21 cellular contexts compared by ENCODE assay signal in the genomic region with DNA sequence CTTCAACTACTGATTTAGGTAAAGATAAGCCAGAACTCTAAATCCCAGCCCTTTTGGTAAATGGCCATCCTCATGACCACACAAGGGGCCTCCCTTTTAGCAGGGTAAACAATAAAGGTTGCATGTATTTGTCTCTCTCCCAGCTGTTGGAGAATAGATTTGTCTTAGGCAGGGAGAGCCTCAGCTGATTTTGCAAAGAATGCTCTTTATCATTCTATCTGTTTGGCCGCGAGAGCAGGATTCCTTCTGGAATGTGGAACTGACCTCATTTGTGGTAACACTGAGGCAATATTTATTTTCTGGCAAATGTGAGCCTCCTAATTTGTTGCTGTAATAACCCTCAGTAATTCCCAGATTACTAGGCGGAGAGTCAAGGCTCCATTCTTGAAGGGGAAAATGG. TPM values are rescaled to one million over a fixed set of nuclear protein-coding genes. Genes with fewer than 3 reads are reported as not detected.
DNase-seq lines count a peak whose midpoint lies in the region; ATAC-seq and TF ChIP-seq lines count a peak whose summit lies in the region.
"Had no signal": no experiment of that assay in that cellular context is flagged by ENCODE, and none has a peak within 500 bp of the region (broad histone marks: within the 10 kb centered on the region; RNA-seq: fewer than 3 reads in every experiment).

No MANE protein-coding gene starts in this region.

- DNase-seq in AG09319 (ENCODE audit: extremely low read depth, low read depth) (peak; percentile 67), M059J (ENCODE audit: low read depth) (peak; percentile 86), fibroblast of lung (ENCODE audit: low read depth in 2 of 2) (peak; percentile 79 to 95), osteoblast (ENCODE audit: insufficient read length, low spot score, missing footprints) (peak; percentile 77), NCI-H187 treated with DMSO at 0.1 percent for 48 hours (lab: John Stamatoyannopoulos, UW) (no peak)
- DNase-seq: activated B cell treated with CpG ODN at 0.5 μM for 24 hours; activated naive CD4-positive, alpha-beta T cell treated with anti-CD3 and anti-CD28 coated beads, Interleukin-2, amount 10 ng/mL, durations not matched to agents 7 days and 5 days; BE2C; DND-41; NCI-H146; NCI-H524; occipital lobe had no signal

- ATAC-seq in GM21576 (IDR thresholded peaks at IDR 0.05; ENCODE audit: unreplicated experiment) = no peak
- ATAC-seq in HG03378 (IDR thresholded peaks at IDR 0.05; ENCODE audit: unreplicated experiment) = no peak
- no peak for ATAC-seq in GM18907 (IDR thresholded peaks at IDR 0.05; ENCODE audit: unreplicated experiment)

- H3K36me3 ChIP-seq in fibroblast of lung (ENCODE audit: control insufficient read depth, insufficient read depth, low read length) (peaks cover 4% of the 10 kb centered on the region), osteoblast (ENCODE audit: insufficient read depth, low read length) (peaks cover 22% of the 10 kb centered on the region)

- no peaks in the 10 kb centered on the region for H3K79me2 ChIP-seq in fibroblast of lung (ENCODE audit: control insufficient read depth, insufficient read depth, low read length)
- H3K79me2 ChIP-seq in osteoblast (ENCODE audit: insufficient read depth, low read length) = no peaks in the 10 kb centered on the region

- H3K4me2 ChIP-seq in fibroblast of lung (ENCODE audit: extremely low read depth, insufficient read depth, low read length) = no peak overlapping the region
- no peak overlapping the region for H3K4me2 ChIP-seq in osteoblast (ENCODE audit: insufficient read depth, low read length)
- H3K4me2 ChIP-seq: KMS-11 had no signal

- H2AFZ ChIP-seq in fibroblast of lung (ENCODE audit: low read length) (no peak overlapping the region), osteoblast (ENCODE audit: low read length) (no peak overlapping the region)

- no peak overlapping the region for H3K9ac ChIP-seq in fibroblast of lung (ENCODE audit: insufficient read depth, low read length)
- H3K9ac ChIP-seq: KMS-11 had no signal

- H3K4me3 ChIP-seq in fibroblast of lung (replicated peaks in 1 of 4; ENCODE audit: control extremely low read depth in 1 of 4, insufficient read depth in 1 of 4, low read depth in 3 of 4, low read length in 4 of 4) (no peak overlapping the region), osteoblast (ENCODE audit: insufficient read depth, low read length) (no peak overlapping the region)

- H3K4me1 ChIP-seq in fibroblast of lung (ENCODE audit: control insufficient read depth, extremely low read depth, insufficient read depth, low read length) (no peaks in the 10 kb centered on the region), osteoblast (ENCODE audit: insufficient read depth, low read length) (peaks cover 9% of the 10 kb centered on the region)
- H3K4me1 ChIP-seq: BE2C had no signal

- H3K9me3 ChIP-seq in fibroblast of lung (ENCODE audit: control insufficient read depth, insufficient read depth, low read depth, low read length) (no peaks in the 10 kb centered on the region), osteoblast (ENCODE audit: low read depth, low read length) (no peaks in the 10 kb centered on the region)
- H3K9me3 ChIP-seq: BE2C had no signal

- H3K27ac ChIP-seq in fibroblast of lung (ENCODE audit: insufficient read depth, low read length) = no peak overlapping the region
- H3K27ac ChIP-seq in osteoblast (ENCODE audit: low read depth, low read length) = peak overlapping the region; percentile 52
- H3K27ac ChIP-seq: KMS-11 had no signal

- H4K20me1 ChIP-seq in fibroblast of lung (ENCODE audit: control insufficient read depth, extremely low read depth, insufficient read depth, low read length) = no peaks in the 10 kb centered on the region
- no peaks in the 10 kb centered on the region for H4K20me1 ChIP-seq in osteoblast (ENCODE audit: insufficient read depth, low read length)

- H3K27me3 ChIP-seq in fibroblast of lung (ENCODE audit: control insufficient read depth, insufficient read depth, low read length) = no peaks in the 10 kb centered on the region
- H3K27me3 ChIP-seq in osteoblast (ENCODE audit: insufficient read depth, low read length) = no peaks in the 10 kb centered on the region
- H3K27me3 ChIP-seq: BE2C had no signal

- TF ChIP-seq CTCF in AG09319 (IDR thresholded peaks at IDR 0.05; ENCODE audit: low read depth, low read length) (no peak), fibroblast of lung (conservative IDR thresholded peaks at IDR 0.05 in 1 of 2, IDR thresholded peaks at IDR 0.05 in 1 of 2; ENCODE audit: low read depth in 1 of 2, low read length in 2 of 2) (no peak), osteoblast (IDR thresholded peaks at IDR 0.05; ENCODE audit: extremely low read depth, low read depth, low read length) (no peak)

RNA-seq across cellular contexts. Expression of a gene that starts 15.3 kb away (rescaled TPM):
- total RNA-seq in M059J (2014; rRNA removed; shearing (Covaris generic)) = 60.6 and 86.9 TPM in 2 replicates
- 47.5 and 69.0 TPM in 2 replicates for total RNA-seq in fibroblast of lung
- polyA plus RNA-seq in fibroblast of lung = 47.4 and 51.6 TPM in 2 replicates
- 40.1 and 40.4 TPM in 2 replicates for polyA plus RNA-seq in fibroblast of lung (2012)
- 5.1 TPM in 1 of 2 replicates, not detected in the other for polyA minus RNA-seq in fibroblast of lung (ENCODE audit: low replicate concordance)
- total RNA-seq in osteoblast = 48.0 and 56.5 TPM in 2 replicates

RNA-seq across cellular contexts. Expression of a gene that starts 19.2 kb away (rescaled TPM):
- total RNA-seq in M059J (2014; rRNA removed; shearing (Covaris generic)) = not detected in 2 replicates
- total RNA-seq in fibroblast of lung (not detected in 2 replicates), osteoblast (not detected in 2 replicates)
- polyA plus RNA-seq in fibroblast of lung = not detected in 2 replicates
- not detected in 2 replicates for polyA plus RNA-seq in fibroblast of lung (2012)
- polyA minus RNA-seq in fibroblast of lung (ENCODE audit: low replicate concordance) = not detected in 2 replicates
- total RNA-seq: activated B cell treated with CpG ODN at 0.5 μM for 24 hours; cerebellum; epithelial cell of proximal tubule; H1; occipital lobe; T-helper 1 cell treated with Interleukin-12 subunit alpha and Interleukin-12 subunit beta and Interleukin-4 antibody, amounts not matched to agents 30 ng/mL and 1 ng/mL, for 36 hours; temporal lobe had no signal
- polyA plus RNA-seq: H1 had no signal
